Comparison of ENCODE assay signal across 10 cellular contexts in genomic region chr2:86238354-86238753, GRCh38. TPM values are rescaled to one million over a fixed set of nuclear protein-coding genes. Genes with fewer than 3 reads are reported as not detected.
DNase-seq lines count a peak whose midpoint lies in the region; ATAC-seq, FAIRE-seq and TF ChIP-seq lines count a peak whose summit lies in the region.
"Had no signal": no experiment of that assay in that cellular context is flagged by ENCODE, and none has a peak within 500 bp of the region (broad histone marks: within the 10 kb centered on the region; RNA-seq: fewer than 3 reads in every experiment).

No MANE protein-coding gene starts in this region.

- no peak overlapping the region for H3K4me2 ChIP-seq in HepG2 (ENCODE audit: low read depth, low read length)

- no peaks in the 10 kb centered on the region for H3K9me3 ChIP-seq in HepG2 (ENCODE audit: low read length)
- H3K9me3 ChIP-seq in right lobe of liver, result no peaks in the 10 kb centered on the region
- no peaks in the 10 kb centered on the region for H3K9me3 ChIP-seq in testis

- CTCF ChIA-PET in HepG2 (lab: Yijun Ruan, JAX; ENCODE audit: low intra/inter-chr PET ratio, low total read pairs), result no interaction called here

- H3K27me3 ChIP-seq in HepG2 (ENCODE audit: control insufficient read depth in 1 of 2, insufficient read depth in 2 of 2, low read length in 2 of 2), result peaks cover 3 to 35% of the 10 kb centered on the region in 2 experiments; a peak in 4 of 5 replicates
- H3K27me3 ChIP-seq in right lobe of liver, result no peaks in the 10 kb centered on the region
- no peaks in the 10 kb centered on the region for H3K27me3 ChIP-seq in testis
- H3K27me3 ChIP-seq in brain microvascular endothelial cell (replicated peaks), result no peaks in the 10 kb centered on the region

- no peaks in the 10 kb centered on the region for H3K27me3 Mint-ChIP-seq in activated naive CD8-positive, alpha-beta T cell treated with anti-CD3 and anti-CD28 coated beads, Interleukin-2, amount 50 U/mL, for 24 hours
- peaks cover 6% of the 10 kb centered on the region for H3K27me3 Mint-ChIP-seq in glutamatergic neuron (ENCODE audit: unreplicated experiment)

- no peak overlapping the region for H3K4me3 Mint-ChIP-seq in activated naive CD8-positive, alpha-beta T cell treated with anti-CD3 and anti-CD28 coated beads, Interleukin-2, amount 50 U/mL, for 24 hours
- H3K4me3 Mint-ChIP-seq in glutamatergic neuron (ENCODE audit: unreplicated experiment), result no peak overlapping the region

- no peak for ATAC-seq in HepG2
- no peak for ATAC-seq in right lobe of liver
- peak; percentile 90 for ATAC-seq in HG03571 (IDR thresholded peaks at IDR 0.05; ENCODE audit: unreplicated experiment)
- peak; percentile 92 for ATAC-seq in activated naive CD8-positive, alpha-beta T cell treated with anti-CD3 and anti-CD28 coated beads, Interleukin-2, amount 50 U/mL, for 24 hours

- H3K79me2 ChIP-seq in HepG2 (ENCODE audit: insufficient read depth, low read length), result no peaks in the 10 kb centered on the region

- no peak for FAIRE-seq in HepG2 (lab: Jason Lieb, UNC)
- FAIRE-seq: endometrium had no signal

- TF ChIP-seq RAD21 in HepG2 (CRISPR knock-in tag; IDR thresholded peaks at IDR 0.05), result no peak

- no peaks in the 10 kb centered on the region for H3K9me3 Mint-ChIP-seq in activated naive CD8-positive, alpha-beta T cell treated with anti-CD3 and anti-CD28 coated beads, Interleukin-2, amount 50 U/mL, for 24 hours
- H3K9me3 Mint-ChIP-seq in glutamatergic neuron (ENCODE audit: unreplicated experiment), result peaks cover 10% of the 10 kb centered on the region

- H3K4me1 Mint-ChIP-seq in activated naive CD8-positive, alpha-beta T cell treated with anti-CD3 and anti-CD28 coated beads, Interleukin-2, amount 50 U/mL, for 24 hours, result peaks cover 18% of the 10 kb centered on the region
- H3K4me1 Mint-ChIP-seq in glutamatergic neuron (ENCODE audit: low read depth, unreplicated experiment), result peaks cover 12% of the 10 kb centered on the region

- H3K36me3 ChIP-seq in HepG2 (replicated peaks in 1 of 2; ENCODE audit: control insufficient read depth in 1 of 2, insufficient read depth in 2 of 2, low read length in 2 of 2), result no peaks in the 10 kb centered on the region
- H3K36me3 ChIP-seq in right lobe of liver, result no peaks in the 10 kb centered on the region
- no peaks in the 10 kb centered on the region for H3K36me3 ChIP-seq in testis (ENCODE audit: low read depth, missing control alignments)
- no peaks in the 10 kb centered on the region for H3K36me3 ChIP-seq in brain microvascular endothelial cell (replicated peaks)

- TF ChIP-seq POLR2A in HepG2 (IDR thresholded peaks at IDR 0.05; ENCODE audit: insufficient read depth in 1 of 2, low read depth in 2 of 2, low read length in 2 of 2) (no peak), right lobe of liver (IDR thresholded peaks at IDR 0.05) (no peak), testis (IDR thresholded peaks at IDR 0.05) (no peak)

- TF ChIP-seq CTCF in HepG2 (CRISPR knock-in tag; IDR thresholded peaks at IDR 0.05) (no peak), right lobe of liver (IDR thresholded peaks at IDR 0.05) (no peak), testis (IDR thresholded peaks at IDR 0.05) (no peak), brain microvascular endothelial cell (IDR thresholded peaks at IDR 0.05; ENCODE audit: low read depth, low read length, missing control alignments) (no peak), glutamatergic neuron (IDR thresholded peaks at IDR 0.05; ENCODE audit: partially characterized antibody, unreplicated experiment) (no peak)

- in situ Hi-C loops in HepG2 (cut with HindIII; ENCODE audit: extremely low pct_ligation_motif_present, low pct_unique_long_range_greater_than_20kb) (no loop called here), brain microvascular endothelial cell (cut with HindIII; ENCODE audit: low pct_ligation_motif_present, low sequenced_read_pairs) (no loop called here)

- DNase-seq in HepG2 (ENCODE audit: low spot score) (no peak), right lobe of liver (no peak), testis (peak; percentile 42), brain microvascular endothelial cell (no peak), dedifferentiated amniotic fluid mesenchymal stem cell (ENCODE audit: extremely low spot score) (no peak), glutamatergic neuron (no peak)
- peak; percentile 52 for DNase-seq in activated naive CD8-positive, alpha-beta T cell treated with anti-CD3 and anti-CD28 coated beads, Interleukin-2, amount 50 U/mL, for 24 hours
- DNase-seq: MM.1S had no signal

- no peaks in the 10 kb centered on the region for H3K36me3 Mint-ChIP-seq in activated naive CD8-positive, alpha-beta T cell treated with anti-CD3 and anti-CD28 coated beads, Interleukin-2, amount 50 U/mL, for 24 hours (ENCODE audit: low read depth)
- H3K36me3 Mint-ChIP-seq in glutamatergic neuron (ENCODE audit: unreplicated experiment), result peaks cover 14% of the 10 kb centered on the region

- WGBS in HepG2 (ENCODE audit: low lambda C conversion rate), result 83% methylated on average over 5 of the region's 5 CpGs
- 69% methylated on average over 4 of the region's 5 CpGs for WGBS in right lobe of liver (ENCODE audit: insufficient coverage, low coverage, low lambda C conversion rate, missing lambda C conversion rate)
- WGBS in testis, 2 donors, result 63 to 88% methylated on average over 5 of the region's 5 CpGs

- intact Hi-C loops in HepG2 (cut with micrococcal nuclease; ENCODE audit: unreplicated experiment), result no loop called here
- intact Hi-C loops in right lobe of liver (cut with DNase I), result no loop called here
- intact Hi-C loops in testis (cut with DNase I; ENCODE audit: low total_unique reads), result no loop called here

- H3K27ac ChIP-seq in HepG2 (ENCODE audit: extremely low read length, insufficient read depth, low read length), result no peak overlapping the region
- no peak overlapping the region for H3K27ac ChIP-seq in right lobe of liver
- H3K27ac ChIP-seq in testis, result no peak overlapping the region
- no peak overlapping the region for H3K27ac ChIP-seq in brain microvascular endothelial cell

- BruUV-seq in HepG2 (replicated peaks; lab: Mats Ljungman, UMichigan), result no TSS peak

- no peak overlapping the region for H3K9ac ChIP-seq in HepG2 (ENCODE audit: insufficient read depth, low read depth, low read length)

- TF ChIP-seq EP300 in HepG2 (IDR thresholded peaks at IDR 0.05; ENCODE audit: low read depth in 2 of 2, low read length in 2 of 2) (no peak), HepG2 (CRISPR knock-in tag; IDR thresholded peaks at IDR 0.05; ENCODE audit: borderline replicate concordance) (no peak)

- no peak overlapping the region for H3K4me3 ChIP-seq in HepG2 (replicated peaks in 1 of 3; ENCODE audit: insufficient read depth in 1 of 3, low read depth in 2 of 3, low read length in 3 of 3)
- H3K4me3 ChIP-seq in right lobe of liver, result no peak overlapping the region
- no peak overlapping the region for H3K4me3 ChIP-seq in testis
- no peak overlapping the region for H3K4me3 ChIP-seq in brain microvascular endothelial cell (ENCODE audit: low read depth, low read length)

- no peak overlapping the region for H2AFZ ChIP-seq in HepG2 (ENCODE audit: low read length)

- no peak overlapping the region for H3K27ac Mint-ChIP-seq in activated naive CD8-positive, alpha-beta T cell treated with anti-CD3 and anti-CD28 coated beads, Interleukin-2, amount 50 U/mL, for 24 hours
- H3K27ac Mint-ChIP-seq in glutamatergic neuron (ENCODE audit: unreplicated experiment), result no peak overlapping the region

- POLR2A ChIA-PET in HepG2 (lab: Yijun Ruan, JAX), result no interaction called here

- no peaks in the 10 kb centered on the region for H4K20me1 ChIP-seq in HepG2 (ENCODE audit: insufficient read depth, low read length)

- H3K4me1 ChIP-seq in HepG2 (ENCODE audit: insufficient read depth, low read length) (peaks cover 24% of the 10 kb centered on the region), right lobe of liver (no peaks in the 10 kb centered on the region), testis (peaks cover 12% of the 10 kb centered on the region)

RNA-seq across cellular contexts. Expression of gene MRPL35, which starts 39.1 kb away (rescaled TPM):
- total RNA-seq in HepG2 (2016; rRNA removed; fragmentation: Illumina TruSeq; extraction: Trizol) (97.1 and 152 TPM in 2 replicates), right lobe of liver (10 to 100 TPM; 21.1 to 42.2 (median 24.1) TPM), testis (10 to 100 TPM; 25.6 to 28.9 TPM), glutamatergic neuron (ENCODE audit: unreplicated experiment) (32.3 TPM)
- total RNA-seq in HepG2 (2016; cell fraction: cytosol; rRNA removed; fragmentation: Illumina TruSeq; extraction: Trizol; ENCODE audit: low read depth), result 25.4 and 27.6 TPM in 2 replicates
- total RNA-seq in HepG2 (2016; cell fraction: insoluble cytoplasmic fraction; rRNA removed; fragmentation: Illumina TruSeq; extraction: Trizol), result 97.8 and 161 TPM in 2 replicates
- 21.6 and 28.9 TPM in 2 replicates for total RNA-seq in HepG2 (2016; cell fraction: membrane; rRNA removed; fragmentation: Illumina TruSeq; extraction: Trizol)
- total RNA-seq in HepG2 (2016; cell fraction: nucleus; rRNA removed; fragmentation: Illumina TruSeq; extraction: Trizol), result 35.9 and 40.2 TPM in 2 replicates
- polyA plus RNA-seq in HepG2 (2011; rRNA removed) (80.5 and 86.1 TPM in 2 replicates), testis (ENCODE audit: insufficient read depth, low read depth, low replicate concordance) (38.3 TPM)
- polyA plus RNA-seq in HepG2 (2011; cell fraction: cytosol; rRNA removed), result 62.3 and 68.7 TPM in 2 replicates
- 40.2 and 46.3 TPM in 2 replicates for polyA plus RNA-seq in HepG2 (2011; cell fraction: nucleus; rRNA removed)
- 31.5 and 48.9 TPM in 2 replicates for polyA plus RNA-seq in HepG2 (2012)
- 21.8 and 23.1 TPM in 2 replicates for polyA plus RNA-seq in HepG2 (2016; cell fraction: cytosol; fragmentation: Illumina TruSeq; extraction: Trizol; ENCODE audit: low read depth)
- 148 and 150 TPM in 2 replicates for polyA plus RNA-seq in HepG2 (2016; cell fraction: insoluble cytoplasmic fraction; fragmentation: Illumina TruSeq; extraction: Trizol; ENCODE audit: low read depth)
- 17.2 and 19.6 TPM in 2 replicates for polyA plus RNA-seq in HepG2 (2016; cell fraction: membrane; fragmentation: Illumina TruSeq; extraction: Trizol; ENCODE audit: low read depth)
- 55.3 and 64.5 TPM in 2 replicates for polyA plus RNA-seq in HepG2 (2016; cell fraction: nucleus; fragmentation: Illumina TruSeq; extraction: Trizol; ENCODE audit: insufficient read depth, low read depth)
- polyA minus RNA-seq in HepG2 (2011; rRNA and poly(A)+ RNA removed; ENCODE audit: low replicate concordance), result 143 and 152 TPM in 2 replicates
- polyA minus RNA-seq in HepG2 (2011; cell fraction: cytosol; rRNA and poly(A)+ RNA removed), result 21.9 and 30.4 TPM in 2 replicates
- 27.9 and 35.1 TPM in 2 replicates for polyA minus RNA-seq in HepG2 (2011; cell fraction: nucleus; rRNA and poly(A)+ RNA removed)

RNA-seq across cellular contexts. Expression of gene IMMT, which starts 43.1 kb away (rescaled TPM):
- total RNA-seq in HepG2 (2016; rRNA removed; fragmentation: Illumina TruSeq; extraction: Trizol), result 119 and 174 TPM in 2 replicates
- 15.3 and 18.4 TPM in 2 replicates for total RNA-seq in HepG2 (2016; cell fraction: cytosol; rRNA removed; fragmentation: Illumina TruSeq; extraction: Trizol; ENCODE audit: low read depth)
- 120 and 173 TPM in 2 replicates for total RNA-seq in HepG2 (2016; cell fraction: insoluble cytoplasmic fraction; rRNA removed; fragmentation: Illumina TruSeq; extraction: Trizol)
- 33.8 and 38.5 TPM in 2 replicates for total RNA-seq in HepG2 (2016; cell fraction: membrane; rRNA removed; fragmentation: Illumina TruSeq; extraction: Trizol)
- total RNA-seq in HepG2 (2016; cell fraction: nucleus; rRNA removed; fragmentation: Illumina TruSeq; extraction: Trizol), result 77.7 and 86.2 TPM in 2 replicates
- polyA plus RNA-seq in HepG2 (2011; rRNA removed), result 52.3 and 63.5 TPM in 2 replicates
- polyA plus RNA-seq in HepG2 (2011; cell fraction: cytosol; rRNA removed), result 44.9 and 51.8 TPM in 2 replicates
- 33.6 and 36.1 TPM in 2 replicates for polyA plus RNA-seq in HepG2 (2011; cell fraction: nucleus; rRNA removed)
- 82.6 and 99.8 TPM in 2 replicates for polyA plus RNA-seq in HepG2 (2012)
- 12.7 and 14.4 TPM in 2 replicates for polyA plus RNA-seq in HepG2 (2016; cell fraction: cytosol; fragmentation: Illumina TruSeq; extraction: Trizol; ENCODE audit: low read depth)
- 192 and 195 TPM in 2 replicates for polyA plus RNA-seq in HepG2 (2016; cell fraction: insoluble cytoplasmic fraction; fragmentation: Illumina TruSeq; extraction: Trizol; ENCODE audit: low read depth)
- 23.3 and 29.6 TPM in 2 replicates for polyA plus RNA-seq in HepG2 (2016; cell fraction: membrane; fragmentation: Illumina TruSeq; extraction: Trizol; ENCODE audit: low read depth)
- polyA plus RNA-seq in HepG2 (2016; cell fraction: nucleus; fragmentation: Illumina TruSeq; extraction: Trizol; ENCODE audit: insufficient read depth, low read depth), result 110 TPM in 2 replicates
- 58.1 and 76.7 TPM in 2 replicates for polyA minus RNA-seq in HepG2 (2011; rRNA and poly(A)+ RNA removed; ENCODE audit: low replicate concordance)
- 66.1 and 82.3 TPM in 2 replicates for polyA minus RNA-seq in HepG2 (2011; cell fraction: cytosol; rRNA and poly(A)+ RNA removed)
- 88.0 and 90.4 TPM in 2 replicates for polyA minus RNA-seq in HepG2 (2011; cell fraction: nucleus; rRNA and poly(A)+ RNA removed)
- 10 to 100 TPM; 48.9 to 56.9 (median 52.5) TPM for total RNA-seq in right lobe of liver
- total RNA-seq in testis, result 10 to 100 TPM; 80.6 to 87.6 TPM
- 99.8 TPM for polyA plus RNA-seq in testis (ENCODE audit: insufficient read depth, low read depth, low replicate concordance)
- total RNA-seq in glutamatergic neuron (ENCODE audit: unreplicated experiment), result 124 TPM

Comparison
In these comparisons a context has a peak if more than half of its experiments do, and no peak if none do; other contexts are left out.
1. ATAC-seq: peak in HG03571 (single experiment) and activated naive CD8-positive, alpha-beta T cell treated with anti-CD3 and anti-CD28 coated beads, Interleukin-2, amount 50 U/mL, for 24 hours (single experiment); none in HepG2 (single experiment) and right lobe of liver (0 of 4).
2. DNase-seq: peak in activated naive CD8-positive, alpha-beta T cell treated with anti-CD3 and anti-CD28 coated beads, Interleukin-2, amount 50 U/mL, for 24 hours (single experiment) and testis (single experiment); none in HepG2 (single experiment), right lobe of liver (0 of 3), brain microvascular endothelial cell (single experiment), dedifferentiated amniotic fluid mesenchymal stem cell (single experiment) and glutamatergic neuron (single experiment).